Comparison of ENCODE assay signal across 12 cellular contexts in genomic region chr2:118492335-118492734, GRCh38.
DNase-seq lines count a peak whose midpoint lies in the region; ATAC-seq and TF ChIP-seq lines count a peak whose summit lies in the region.
"Had no signal": no experiment of that assay in that cellular context is flagged by ENCODE, and none has a peak within 500 bp of the region (broad histone marks: within the 10 kb centered on the region; RNA-seq: fewer than 3 reads in every experiment).

No MANE protein-coding gene starts in this region.

- in situ Hi-C loops in Panc1 (cut with HindIII; ENCODE audit: low pct_unique_long_range_greater_than_20kb, low sequenced_read_pairs), result no loop called here

- H3K36me3 ChIP-seq in Panc1 (ENCODE audit: control insufficient read depth, insufficient read depth, low read length) (no peaks in the 10 kb centered on the region), fibroblast of lung (ENCODE audit: control insufficient read depth, insufficient read depth, low read length) (no peaks in the 10 kb centered on the region), testis (ENCODE audit: low read depth, missing control alignments) (no peaks in the 10 kb centered on the region)
- H3K36me3 ChIP-seq: HAP-1 had no signal

- intact Hi-C loops in Panc1 (cut with micrococcal nuclease; ENCODE audit: unreplicated experiment), result no loop called here
- intact Hi-C loops in testis (cut with DNase I; ENCODE audit: low total_unique reads), result no loop called here

- no peaks in the 10 kb centered on the region for H3K79me2 ChIP-seq in fibroblast of lung (ENCODE audit: control insufficient read depth, insufficient read depth, low read length)

- H3K9me3 ChIP-seq in Panc1 (ENCODE audit: control insufficient read depth, insufficient read depth, low read depth, low read length), result no peaks in the 10 kb centered on the region
- H3K9me3 ChIP-seq in fibroblast of lung (ENCODE audit: control insufficient read depth, insufficient read depth, low read depth, low read length), result no peaks in the 10 kb centered on the region
- no peaks in the 10 kb centered on the region for H3K9me3 ChIP-seq in testis

- H3K4me3 ChIP-seq in Panc1 (ENCODE audit: low read depth in 2 of 2, low read length in 2 of 2) (no peak overlapping the region), fibroblast of lung (replicated peaks in 1 of 4; ENCODE audit: control extremely low read depth in 1 of 4, insufficient read depth in 1 of 4, low read depth in 3 of 4, low read length in 4 of 4) (no peak overlapping the region), testis (no peak overlapping the region)
- H3K4me3 ChIP-seq: HAP-1 had no signal

- no peak overlapping the region for H3K4me2 ChIP-seq in fibroblast of lung (ENCODE audit: extremely low read depth, insufficient read depth, low read length)

- DNase-seq in NCI-H82 (lab: John Stamatoyannopoulos, UW), result peak; percentile 33
- DNase-seq in NCI-H82 treated with DMSO at 0.1 percent for 48 hours (lab: John Stamatoyannopoulos, UW; ENCODE audit: unreplicated experiment), result no peak
- no peak for DNase-seq in Panc1 (ENCODE audit: low read depth, low spot score)
- peak; percentile 20 to 56 for DNase-seq in fibroblast of lung (ENCODE audit: low read depth in 2 of 2)
- DNase-seq in testis, result no peak
- no peak for DNase-seq in AG08395 (ENCODE audit: low spot score)
- DNase-seq: caudate nucleus; posterior cingulate gyrus; stimulated activated CD8-positive, alpha-beta memory T cell treated with anti-CD3 and anti-CD28 coated beads, Interleukin-4, amount 100 ng/mL, for 48 hours had no signal

- H4K20me1 ChIP-seq in fibroblast of lung (ENCODE audit: control insufficient read depth, extremely low read depth, insufficient read depth, low read length), result no peaks in the 10 kb centered on the region

- peak; percentile 54 for TF ChIP-seq CTCF in Panc1 (IDR thresholded peaks at IDR 0.05)
- peak; percentile 11 to 50 for TF ChIP-seq CTCF in fibroblast of lung (conservative IDR thresholded peaks at IDR 0.05 in 1 of 2, IDR thresholded peaks at IDR 0.05 in 1 of 2; ENCODE audit: low read depth in 1 of 2, low read length in 2 of 2)
- TF ChIP-seq CTCF in testis (IDR thresholded peaks at IDR 0.05), result peak; percentile 21 to 51 (median 28)

- H3K9ac ChIP-seq in fibroblast of lung (ENCODE audit: insufficient read depth, low read length), result no peak overlapping the region

- TF ChIP-seq POLR2A in testis (IDR thresholded peaks at IDR 0.05), result no peak

- H3K27ac ChIP-seq in Panc1 (ENCODE audit: low read length) (no peak overlapping the region), fibroblast of lung (ENCODE audit: insufficient read depth, low read length) (no peak overlapping the region), testis (no peak overlapping the region)

- CTCF ChIA-PET in Panc1 (lab: Charles Lee), result interaction anchor here (0.5 kb wide), 1 partner anchor 367 kb away, joined by 6 read pairs; no protein-coding TSS in a partner anchor

- BruUV-seq in Panc1 (replicated peaks; lab: Mats Ljungman, UMichigan), result no TSS peak

- no peak overlapping the region for H2AFZ ChIP-seq in fibroblast of lung (ENCODE audit: low read length)

- H3K27me3 ChIP-seq in Panc1 (ENCODE audit: control insufficient read depth, insufficient read depth, low read length) (no peaks in the 10 kb centered on the region), fibroblast of lung (ENCODE audit: control insufficient read depth, insufficient read depth, low read length) (no peaks in the 10 kb centered on the region), testis (no peaks in the 10 kb centered on the region)

- H3K4me1 ChIP-seq in Panc1 (ENCODE audit: control insufficient read depth, insufficient read depth, low read length) (no peaks in the 10 kb centered on the region), fibroblast of lung (ENCODE audit: control insufficient read depth, extremely low read depth, insufficient read depth, low read length) (no peaks in the 10 kb centered on the region), testis (no peaks in the 10 kb centered on the region)
- H3K4me1 ChIP-seq: HAP-1 had no signal

- ATAC-seq in Panc1 (no peak), esophagus mucosa (no peak), GM18498 (IDR thresholded peaks at IDR 0.05; ENCODE audit: unreplicated experiment) (no peak)

- POLR2A ChIA-PET in Panc1 (lab: Charles Lee), result no interaction called here

Comparison
In these comparisons a context has a peak if more than half of its experiments do, and no peak if none do; other contexts are left out.
1. DNase-seq: peak in NCI-H82 (single experiment) and fibroblast of lung (2 of 2); none in NCI-H82 treated with DMSO at 0.1 percent for 48 hours (single experiment), Panc1 (single experiment), testis (single experiment) and AG08395 (single experiment).
2. Peak in every context shown above with its lines, with median percentiles within 50 percentile points of each other: CTCF ChIP-seq.